ENCODE assay signal across 25 cellular contexts in the genomic region with DNA sequence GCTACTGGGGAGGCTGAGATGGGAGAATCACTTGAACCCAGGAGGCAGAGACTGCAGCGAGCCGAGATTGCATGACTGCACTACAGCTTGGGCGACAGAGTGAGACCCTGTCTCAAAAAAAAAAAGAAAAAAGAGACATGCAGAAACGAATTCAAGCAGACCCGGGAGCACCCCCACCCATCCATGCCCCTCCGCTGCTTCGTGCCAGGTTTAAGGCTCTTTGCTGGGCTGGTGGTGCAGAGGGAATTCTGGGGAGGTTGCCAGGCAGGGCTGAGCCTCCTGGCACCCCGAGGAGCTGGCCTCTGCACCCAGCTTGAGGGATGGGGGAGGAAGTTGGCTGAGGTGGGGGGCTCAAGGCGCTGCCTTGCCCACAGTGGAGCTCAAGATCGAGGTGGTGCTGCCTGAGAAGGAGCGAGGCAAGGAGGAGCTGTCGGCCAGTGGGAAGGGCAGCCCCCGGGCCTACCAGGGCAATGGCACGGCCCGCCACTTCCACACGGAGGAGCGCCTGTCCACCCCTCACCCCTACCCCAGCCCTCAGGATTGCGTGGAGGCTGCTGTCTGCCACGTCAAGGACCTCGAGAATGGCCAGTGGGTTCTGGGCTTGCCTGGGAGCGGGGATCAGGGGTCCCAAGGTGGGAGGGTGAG. TPM values are rescaled to one million over a fixed set of nuclear protein-coding genes. Genes with fewer than 3 reads are reported as not detected.
"Had no signal": no experiment of that assay in that cellular context is flagged by ENCODE, and none has a peak within 500 bp of the region (broad histone marks: within the 10 kb centered on the region; RNA-seq: fewer than 3 reads in every experiment).

No MANE protein-coding gene starts in this region.

- H3K4me1 Mint-ChIP-seq: activated CD4-positive, alpha-beta T cell treated with anti-CD3 and anti-CD28 coated beads for 36 hours; activated CD8-positive, alpha-beta memory T cell treated with anti-CD3 and anti-CD28 coated beads, Interleukin-2, amount 10 ng/mL, durations not matched to agents 7 days and 5 days; central memory CD8-positive, alpha-beta T cell; natural killer cell had no signal

- H3K27ac Mint-ChIP-seq: activated CD4-positive, alpha-beta T cell treated with anti-CD3 and anti-CD28 coated beads for 36 hours; activated CD8-positive, alpha-beta memory T cell treated with anti-CD3 and anti-CD28 coated beads, Interleukin-2, amount 10 ng/mL, durations not matched to agents 7 days and 5 days; activated CD8-positive, alpha-beta T cell treated with anti-CD3 and anti-CD28 coated beads, Interleukin-2, amount 10 ng/mL, durations not matched to agents 7 days and 5 days; activated naive CD4-positive, alpha-beta T cell treated with anti-CD3 and anti-CD28 coated beads, Interleukin-2, amount 50 U/mL, for 72 hours; activated T-helper 2 cell treated with anti-CD3 and anti-CD28 coated beads, Interferon-gamma antibody, Interleukin-2, Interleukin-4, amounts not matched to agents 10 μg/mL and 5 μg/mL and 100 μg/mL, durations not matched to agents 14 hours and 24 hours and 36 hours; natural killer cell; T-helper 2 cell treated with Interferon-gamma antibody and Interleukin-4, amounts not matched to agents 5 μg/mL and 100 μg/mL, for 36 hours; type B pancreatic cell had no signal

- H3K27me3 ChIP-seq: colonic mucosa, dorsolateral prefrontal cortex, neutrophil, ovary, uterus had no signal

- H3K9me3 ChIP-seq: colonic mucosa, lower lobe of right lung, neutrophil, ovary, prostate gland, uterus had no signal

- ATAC-seq: activated CD4-positive, alpha-beta T cell treated with anti-CD3 and anti-CD28 coated beads for 36 hours; activated CD8-positive, alpha-beta memory T cell treated with anti-CD3 and anti-CD28 coated beads, Interleukin-2, amount 10 ng/mL, durations not matched to agents 7 days and 5 days; activated CD8-positive, alpha-beta T cell treated with anti-CD3 and anti-CD28 coated beads, Interleukin-2, amount 10 ng/mL, durations not matched to agents 7 days and 5 days; activated naive CD4-positive, alpha-beta T cell treated with anti-CD3 and anti-CD28 coated beads, Interleukin-2, amount 50 U/mL, for 72 hours; left lobe of liver; lower lobe of right lung; natural killer cell; stimulated activated naive CD8-positive, alpha-beta T cell treated with anti-CD3 and anti-CD28 coated beads, Interleukin-15, amount 100 ng/mL, for 72 hours had no signal

- H3K27ac ChIP-seq: colonic mucosa, lower lobe of right lung, neutrophil, ovary, prostate gland, uterus had no signal

- H3K4me3 ChIP-seq: colonic mucosa, lower lobe of right lung, ovary, prostate gland, uterus had no signal

- H3K4me1 ChIP-seq: colonic mucosa, lower lobe of right lung, prostate gland, uterus had no signal

- H3K36me3 Mint-ChIP-seq: activated CD8-positive, alpha-beta memory T cell treated with anti-CD3 and anti-CD28 coated beads, Interleukin-2, amount 10 ng/mL, durations not matched to agents 7 days and 5 days; activated naive CD4-positive, alpha-beta T cell treated with anti-CD3 and anti-CD28 coated beads, Interleukin-2, amount 50 U/mL, for 72 hours; natural killer cell; type B pancreatic cell had no signal

- H3K9me3 Mint-ChIP-seq: activated naive CD4-positive, alpha-beta T cell treated with anti-CD3 and anti-CD28 coated beads, Interleukin-2, amount 50 U/mL, for 72 hours; central memory CD8-positive, alpha-beta T cell; natural killer cell; T-helper 2 cell treated with Interferon-gamma antibody and Interleukin-4, amounts not matched to agents 5 μg/mL and 100 μg/mL, for 36 hours; type B pancreatic cell had no signal

- H3K4me3 Mint-ChIP-seq: activated CD4-positive, alpha-beta T cell treated with anti-CD3 and anti-CD28 coated beads for 36 hours; activated CD8-positive, alpha-beta memory T cell treated with anti-CD3 and anti-CD28 coated beads, Interleukin-2, amount 10 ng/mL, durations not matched to agents 7 days and 5 days; activated CD8-positive, alpha-beta T cell treated with anti-CD3 and anti-CD28 coated beads, Interleukin-2, amount 10 ng/mL, durations not matched to agents 7 days and 5 days; central memory CD8-positive, alpha-beta T cell; natural killer cell; stimulated activated naive CD8-positive, alpha-beta T cell treated with anti-CD3 and anti-CD28 coated beads, Interleukin-15, amount 100 ng/mL, for 72 hours; T-helper 2 cell treated with Interferon-gamma antibody and Interleukin-4, amounts not matched to agents 5 μg/mL and 100 μg/mL, for 36 hours; type B pancreatic cell had no signal

- DNase-seq: activated CD4-positive, alpha-beta T cell treated with anti-CD3 and anti-CD28 coated beads for 36 hours; activated CD4-positive, CD25-positive, alpha-beta regulatory T cell; activated CD8-positive, alpha-beta memory T cell treated with anti-CD3 and anti-CD28 coated beads, Interleukin-2, amount 10 ng/mL, durations not matched to agents 7 days and 5 days; activated CD8-positive, alpha-beta T cell treated with anti-CD3 and anti-CD28 coated beads, Interleukin-2, amount 10 ng/mL, durations not matched to agents 7 days and 5 days; activated T-cell treated with anti-CD3 and anti-CD28 coated beads, Interleukin-2, amount 50 U/mL, for 48 hours; colonic mucosa; dorsolateral prefrontal cortex; effector memory CD4-positive, alpha-beta T cell; kidney glomerular epithelial cell; lower lobe of right lung; natural killer cell; retina; stimulated activated CD4-positive, alpha-beta T cell treated with anti-CD3 and anti-CD28 coated beads, Interleukin-4, amount 100 ng/mL, for 1 hour; stimulated activated naive CD8-positive, alpha-beta T cell treated with anti-CD3 and anti-CD28 coated beads, Interleukin-15, amount 100 ng/mL, for 72 hours; uterus had no signal

- H3K27me3 Mint-ChIP-seq: activated CD4-positive, alpha-beta T cell treated with anti-CD3 and anti-CD28 coated beads for 36 hours; activated CD8-positive, alpha-beta memory T cell treated with anti-CD3 and anti-CD28 coated beads, Interleukin-2, amount 10 ng/mL, durations not matched to agents 7 days and 5 days; stimulated activated naive CD8-positive, alpha-beta T cell treated with anti-CD3 and anti-CD28 coated beads, Interleukin-15, amount 100 ng/mL, for 72 hours; type B pancreatic cell had no signal

RNA-seq across cellular contexts. Expression of gene P2RX6, which starts 41.9 kb away (rescaled TPM):
- total RNA-seq: epithelial cell of proximal tubule had no signal
